ENCODE assay signal across 26 cellular contexts in genomic region chr1:232131715-232132391, GRCh38.
DNase-seq lines count a peak whose midpoint lies in the region; ATAC-seq, FAIRE-seq and TF ChIP-seq lines count a peak whose summit lies in the region.
"Had no signal": no experiment of that assay in that cellular context is flagged by ENCODE, and none has a peak within 500 bp of the region (broad histone marks: within the 10 kb centered on the region; RNA-seq: fewer than 3 reads in every experiment).

No MANE protein-coding gene starts in this region.

- peak overlapping the region; percentile 8 for H3K9ac ChIP-seq in HUES6 (ENCODE audit: low read length)
- H3K9ac ChIP-seq in H1 (replicated peaks in 1 of 4; ENCODE audit: extremely low read depth in 1 of 4, low read depth in 3 of 4, low read length in 3 of 4) = no peak overlapping the region
- H3K9ac ChIP-seq in mesenchymal stem cell (ENCODE audit: low read length) = no peak overlapping the region

- H3K4me1 ChIP-seq in HUES6 (ENCODE audit: control insufficient read depth, insufficient read depth, low read length) (peaks cover 70% of the 10 kb centered on the region), H1 (replicated peaks in 1 of 4; ENCODE audit: control insufficient read depth in 3 of 4, insufficient read depth in 4 of 4, low read length in 3 of 4) (peaks cover 8 to 38% (median 34%) of the 10 kb centered on the region in 4 experiments), mesenchymal stem cell (ENCODE audit: control insufficient read depth, insufficient read depth, low read depth, low read length) (no peaks in the 10 kb centered on the region)
- H3K4me1 ChIP-seq: Caco-2, HAP-1 had no signal

- H4K20me1 ChIP-seq in H1 (replicated peaks in 1 of 2; ENCODE audit: control insufficient read depth in 1 of 2, insufficient read depth in 2 of 2, low read length in 2 of 2) = peaks cover 31 to 34% of the 10 kb centered on the region in 2 experiments

- peak overlapping the region; percentile 19; the same call in 1 of the 2 replicates for H3K18ac ChIP-seq in H1 (ENCODE audit: extremely low read depth, low read length)
- H3K18ac ChIP-seq in mesenchymal stem cell (ENCODE audit: low read depth in 1 of 2, low read length in 2 of 2) = peak overlapping the region in 1 of 2 experiments; percentile 34

- H4K91ac ChIP-seq in H1 (replicated peaks; ENCODE audit: insufficient read length, low read length) (peak overlapping the region; percentile 52), mesenchymal stem cell (ENCODE audit: low read length) (no peak overlapping the region)

- H3K23ac ChIP-seq in H1 (ENCODE audit: insufficient read length) (no peak overlapping the region), mesenchymal stem cell (ENCODE audit: low read length in 2 of 2) (no peak overlapping the region)

- H3K9me3 ChIP-seq in HUES6 (ENCODE audit: control insufficient read depth, insufficient read depth, low read depth, low read length) = no peaks in the 10 kb centered on the region
- no peaks in the 10 kb centered on the region for H3K9me3 ChIP-seq in H1 (ENCODE audit: insufficient read depth in 2 of 2, low read depth in 1 of 2, low read length in 1 of 2)
- no peaks in the 10 kb centered on the region for H3K9me3 ChIP-seq in mesenchymal stem cell (ENCODE audit: control insufficient read depth, low read length)

- TF ChIP-seq POLR2A in H1 (IDR thresholded peaks at IDR 0.05; ENCODE audit: control extremely low read depth in 1 of 2, low read depth in 2 of 2, low read length in 2 of 2) = peak in 1 of 2 experiments; percentile 23; a peak in 1 of 3 replicates

- 0 out of 2 replicates have a peak, but pooled peaks cover 3% of the 10 kb centered on the region for H3K23me2 ChIP-seq in H1 (ENCODE audit: low read depth, low read length)

- H3K27me3 Mint-ChIP-seq in activated CD8-positive, alpha-beta memory T cell treated with anti-CD3 and anti-CD28 coated beads, Interleukin-2, amount 10 ng/mL, durations not matched to agents 7 days and 5 days = peaks cover 16% of the 10 kb centered on the region

- H3K36me3 ChIP-seq in HUES6 (ENCODE audit: control insufficient read depth, insufficient read depth, low read length) (peaks cover 95% of the 10 kb centered on the region), H1 (ENCODE audit: control insufficient read depth in 2 of 4, insufficient read depth in 4 of 4, low read length in 3 of 4) (peaks cover 0 to 84% (median 27%) of the 10 kb centered on the region in 4 experiments; a peak in 6 of 8 replicates), mesenchymal stem cell (ENCODE audit: control insufficient read depth in 1 of 2, insufficient read depth in 2 of 2, low read depth in 1 of 2, low read length in 2 of 2) (no peaks in the 10 kb centered on the region)
- H3K36me3 ChIP-seq: HAP-1 had no signal

- CTCF ChIA-PET in H1 (lab: Charles Lee; ENCODE audit: partially characterized antibody) = interaction anchor here (0.7 to 2.1 kb wide), 3 partner anchors 16 to 264 kb away, joined by 3 to 4 read pairs (median 4); no protein-coding TSS in a partner anchor
- CTCF ChIA-PET in activated CD8-positive, alpha-beta memory T cell treated with anti-CD3 and anti-CD28 coated beads, Interleukin-2, amount 10 ng/mL, durations not matched to agents 7 days and 5 days (lab: Charles Lee) = interaction anchor here (1.0 kb wide), 1 partner anchor 16 kb away, joined by 3 read pairs; no protein-coding TSS in a partner anchor

- H2BK120ac ChIP-seq in H1 (replicated peaks; ENCODE audit: low read depth, low read length) = no peak overlapping the region
- H2BK120ac ChIP-seq in mesenchymal stem cell (ENCODE audit: low read depth, low read length) = no peak overlapping the region

- no peak overlapping the region for H2BK20ac ChIP-seq in H1 (ENCODE audit: low read length)

- no peak for FAIRE-seq in H1 (lab: Jason Lieb, UNC)
- FAIRE-seq: G401.6, RCC 7860 had no signal

- H2BK5ac ChIP-seq in H1 (ENCODE audit: low read depth, low read length) (no peak overlapping the region; the same call in 1 of the 2 replicates), mesenchymal stem cell (ENCODE audit: low read depth, low read length, poor library complexity, severe bottlenecking) (no peak overlapping the region)

- no peak for TF ChIP-seq EP300 in H1 (IDR thresholded peaks at IDR 0.05; ENCODE audit: borderline replicate concordance in 1 of 2, low read depth in 2 of 2, low read length in 2 of 2)

- WGBS in H1 (ENCODE audit: extremely low coverage in 1 of 2, insufficient coverage in 1 of 2, insufficient read length in 1 of 2, insufficient replicate concordance in 2 of 2, low coverage in 1 of 2, low lambda C conversion rate in 2 of 2, missing lambda C conversion rate in 1 of 2), 2 experiments = 71% methylated on average over 1 of the region's 1 CpG; no CpG with 5 or more reads in 1 of the 2 experiments
- no CpG with 5 or more reads among the region's 1 CpG for WGBS in mesenchymal stem cell

- H3K79me1 ChIP-seq in H1 (ENCODE audit: low read depth, low read length) (peaks cover 4% of the 10 kb centered on the region; the same call in 1 of the 2 replicates), mesenchymal stem cell (replicated peaks; ENCODE audit: low read length, poor library complexity, severe bottlenecking) (no peaks in the 10 kb centered on the region)

- peaks cover 5% of the 10 kb centered on the region for H3K4me1 Mint-ChIP-seq in activated CD8-positive, alpha-beta memory T cell treated with anti-CD3 and anti-CD28 coated beads, Interleukin-2, amount 10 ng/mL, durations not matched to agents 7 days and 5 days

- DNase-seq in H1 (ENCODE audit: low read depth in 1 of 2, low spot score in 2 of 2) (no peak), mesenchymal stem cell (no peak), left ventricle myocardium superior (no peak)
- DNase-seq in activated CD4-positive, CD25-positive, alpha-beta regulatory T cell treated with anti-CD3 and anti-CD28 coated beads, Interleukin-2, amount 50 U/mL, for 72 hours = no peak
- DNase-seq in activated CD8-positive, alpha-beta memory T cell treated with anti-CD3 and anti-CD28 coated beads, Interleukin-2, amount 10 ng/mL, durations not matched to agents 7 days and 5 days = no peak
- DNase-seq: CD8-positive, alpha-beta T cell; HFFc6; KG1; NCI-H1048; NCI-H1417 treated with DMSO at 0.1 percent for 48 hours; NCI-H187; NCI-H2081 treated with DMSO at 0.1 percent for 48 hours; NCI-H2171; NCI-H226; NCI-H510A treated with DMSO at 0.1 percent for 48 hours; SIG-M5; SW 1271 had no signal

- H2AK5ac ChIP-seq in H1 (ENCODE audit: low read depth, low read length) (no peak overlapping the region), mesenchymal stem cell (ENCODE audit: low read length, severe bottlenecking) (no peak overlapping the region)

- H3K56ac ChIP-seq in H1 (replicated peaks; ENCODE audit: insufficient read length, low read depth, low read length) = no peak overlapping the region

- H3K4me2 ChIP-seq in H1 (ENCODE audit: insufficient read depth in 1 of 2, low read depth in 2 of 2, low read length in 2 of 2) = peak overlapping the region; percentile 22 to 25; a peak in 3 of 4 replicates
- no peak overlapping the region for H3K4me2 ChIP-seq in mesenchymal stem cell (ENCODE audit: low read length, poor library complexity, severe bottlenecking)

- POLR2A ChIA-PET in H1 (lab: Charles Lee; ENCODE audit: partially characterized antibody) = interaction anchor here (0.8 to 11.2 kb wide), 12 partner anchors 9 to 205 kb away, joined by 3 to 126 read pairs (median 4); no protein-coding TSS in a partner anchor

- H3K14ac ChIP-seq in H1 (ENCODE audit: insufficient read length) = no peak overlapping the region
- no peak overlapping the region for H3K14ac ChIP-seq in mesenchymal stem cell (ENCODE audit: low read length in 2 of 2)

- H3K4ac ChIP-seq in H1 (replicated peaks; ENCODE audit: insufficient read length, low read depth, low read length) (no peak overlapping the region), mesenchymal stem cell (ENCODE audit: low read depth in 1 of 2, low read length in 2 of 2) (peak overlapping the region in 1 of 2 experiments; percentile 5)

- no peak for TF ChIP-seq RAD21 in H1 (IDR thresholded peaks at IDR 0.05 in 1 of 2, conservative IDR thresholded peaks at IDR 0.05 in 1 of 2; ENCODE audit: low read depth in 2 of 2, low read length in 2 of 2)

- H3K4me3 ChIP-seq in HUES6 (ENCODE audit: low read depth, low read length) (no peak overlapping the region; the same call in 1 of the 2 replicates), H1 (ENCODE audit: extremely low read depth in 1 of 4, insufficient read depth in 2 of 4, low read depth in 3 of 4, low read length in 4 of 4) (peak overlapping the region in 1 of 4 experiments; percentile 20; a peak in 1 of 8 replicates), mesenchymal stem cell (ENCODE audit: insufficient read depth in 1 of 2, low read depth in 1 of 2, low read length in 2 of 2) (no peak overlapping the region)
- H3K4me3 ChIP-seq: HAP-1, SK-N-MC had no signal

- no peaks in the 10 kb centered on the region for H3K9me3 Mint-ChIP-seq in activated CD8-positive, alpha-beta memory T cell treated with anti-CD3 and anti-CD28 coated beads, Interleukin-2, amount 10 ng/mL, durations not matched to agents 7 days and 5 days (ENCODE audit: low read depth)

- H2AFZ ChIP-seq in H1 (ENCODE audit: low read length) (no peak overlapping the region), mesenchymal stem cell (ENCODE audit: low read depth, low read length) (no peak overlapping the region)

- peak overlapping the region; percentile 56 for H3K27ac ChIP-seq in HUES6 (ENCODE audit: low read depth, low read length)
- peak overlapping the region; percentile 37; the same call in 1 of the 2 replicates for H3K27ac ChIP-seq in H1 (ENCODE audit: low read depth, low read length)
- no peak overlapping the region for H3K27ac ChIP-seq in mesenchymal stem cell (ENCODE audit: low read length, poor library complexity, severe bottlenecking)
- H3K27ac ChIP-seq: C4-2B, HL-60, SK-N-MC had no signal

- H3K27me3 ChIP-seq in HUES6 (ENCODE audit: control insufficient read depth, insufficient read depth, low read length) (no peaks in the 10 kb centered on the region), H1 (replicated peaks in 1 of 4; ENCODE audit: control insufficient read depth in 3 of 4, extremely low read depth in 1 of 4, insufficient read depth in 3 of 4, low read length in 3 of 4) (no peaks in the 10 kb centered on the region), mesenchymal stem cell (ENCODE audit: control insufficient read depth in 1 of 2, insufficient read depth in 1 of 2, low read length in 2 of 2) (no peaks in the 10 kb centered on the region)

- H3K4me3 Mint-ChIP-seq in activated CD8-positive, alpha-beta memory T cell treated with anti-CD3 and anti-CD28 coated beads, Interleukin-2, amount 10 ng/mL, durations not matched to agents 7 days and 5 days = no peak overlapping the region
- H3K4me3 Mint-ChIP-seq: CD8-positive, alpha-beta T cell; HFFc6 had no signal

- H2BK12ac ChIP-seq in H1 (ENCODE audit: low read depth, low read length) (no peak overlapping the region), mesenchymal stem cell (ENCODE audit: low read length in 2 of 2) (peak overlapping the region; percentile 45 to 63)

- intact Hi-C loops in left ventricle myocardium superior (cut with micrococcal nuclease) = no loop called here

- H2BK15ac ChIP-seq in H1 (ENCODE audit: low read length) (no peak overlapping the region), mesenchymal stem cell (ENCODE audit: low read depth, poor library complexity, severe bottlenecking) (no peak overlapping the region)

- no peak overlapping the region for H3K27ac Mint-ChIP-seq in activated CD8-positive, alpha-beta memory T cell treated with anti-CD3 and anti-CD28 coated beads, Interleukin-2, amount 10 ng/mL, durations not matched to agents 7 days and 5 days
- H3K27ac Mint-ChIP-seq: CD8-positive, alpha-beta T cell; HFFc6 had no signal

- TF ChIP-seq CTCF in H1 (IDR thresholded peaks at IDR 0.05; ENCODE audit: control extremely low read depth in 1 of 3, insufficient read depth in 1 of 3, low read depth in 1 of 3, low read length in 3 of 3) = no peak

- ATAC-seq in HG03378 (IDR thresholded peaks at IDR 0.05; ENCODE audit: unreplicated experiment) (no peak), left ventricle myocardium superior (no peak)
- no peak for ATAC-seq in activated CD8-positive, alpha-beta memory T cell treated with anti-CD3 and anti-CD28 coated beads, Interleukin-2, amount 10 ng/mL, durations not matched to agents 7 days and 5 days
- ATAC-seq: CD8-positive, alpha-beta T cell had no signal

- H4K8ac ChIP-seq in H1 (ENCODE audit: extremely low read depth, insufficient read depth, low read length) (no peak overlapping the region), mesenchymal stem cell (ENCODE audit: low read length) (no peak overlapping the region)

- peaks cover 12 to 94% of the 10 kb centered on the region in 2 experiments; a peak in 3 of 4 replicates for H3K79me2 ChIP-seq in H1 (ENCODE audit: control insufficient read depth in 1 of 2, insufficient read depth in 2 of 2, low read length in 2 of 2)

- no peak overlapping the region for H4K5ac ChIP-seq in H1 (ENCODE audit: insufficient read length, low read depth, low read length)

- no peaks in the 10 kb centered on the region for H3K36me3 Mint-ChIP-seq in activated CD8-positive, alpha-beta memory T cell treated with anti-CD3 and anti-CD28 coated beads, Interleukin-2, amount 10 ng/mL, durations not matched to agents 7 days and 5 days
- H3K36me3 Mint-ChIP-seq: CD8-positive, alpha-beta T cell had no signal
